17 cellular contexts compared by ENCODE assay signal in the genomic region with DNA sequence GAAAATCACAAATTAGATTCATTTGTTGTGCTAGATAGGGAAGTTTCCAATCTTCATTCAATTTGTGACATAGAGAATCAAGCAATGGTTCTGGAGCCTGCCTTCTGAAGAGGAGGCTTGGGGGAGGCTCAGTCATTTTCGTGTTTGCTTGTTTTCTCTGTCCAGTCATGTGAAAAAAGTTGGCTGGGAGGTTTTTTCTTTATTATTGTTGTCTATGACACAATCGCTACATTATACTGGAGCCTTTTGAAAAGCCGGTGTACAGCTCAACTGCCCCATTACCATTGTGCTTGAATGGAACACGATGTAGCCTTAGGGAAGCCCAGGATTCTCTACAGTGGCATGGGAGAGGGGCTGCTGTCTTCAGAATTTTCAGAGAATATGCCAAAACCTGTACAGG. TPM values are rescaled to one million over a fixed set of nuclear protein-coding genes. Genes with fewer than 3 reads are reported as not detected.
DNase-seq lines count a peak whose midpoint lies in the region; ATAC-seq, FAIRE-seq and TF ChIP-seq lines count a peak whose summit lies in the region.
"Had no signal": no experiment of that assay in that cellular context is flagged by ENCODE, and none has a peak within 500 bp of the region (broad histone marks: within the 10 kb centered on the region; RNA-seq: fewer than 3 reads in every experiment).

No MANE protein-coding gene starts in this region.

- no peak for ATAC-seq in HG02763 (IDR thresholded peaks at IDR 0.05; ENCODE audit: unreplicated experiment)
- ATAC-seq: gastroesophageal sphincter had no signal

- intact Hi-C loops in kidney (cut with DNase I), result no loop called here

- no peaks in the 10 kb centered on the region for H3K9me3 ChIP-seq in kidney (ENCODE audit: control insufficient read depth in 1 of 2, low read length in 2 of 2)
- H3K9me3 ChIP-seq: colonic mucosa, gastroesophageal sphincter had no signal

- in situ Hi-C loops in Caki2 (cut with HindIII; ENCODE audit: low pct_unique_long_range_greater_than_20kb, low sequenced_read_pairs), result no loop called here

- no peak for TF ChIP-seq CTCF in kidney (IDR thresholded peaks at IDR 0.05; ENCODE audit: borderline replicate concordance, extremely low read depth, insufficient read depth)

- H3K36me3 ChIP-seq in kidney (ENCODE audit: control insufficient read depth in 1 of 2, insufficient read depth in 2 of 2, low read length in 2 of 2), result no peaks in the 10 kb centered on the region
- H3K36me3 ChIP-seq: colonic mucosa, gastroesophageal sphincter had no signal

- H3K27ac ChIP-seq in kidney (ENCODE audit: low read depth in 2 of 2, low read length in 2 of 2), result no peak overlapping the region
- H3K27ac ChIP-seq: colonic mucosa had no signal

- FAIRE-seq in kidney (lab: Jason Lieb, UNC), result no peak
- FAIRE-seq: D721Med had no signal

- H3K9ac ChIP-seq in kidney (ENCODE audit: low read length in 2 of 2), result no peak overlapping the region

- no peaks in the 10 kb centered on the region for H3K4me1 ChIP-seq in kidney (ENCODE audit: control insufficient read depth in 1 of 2, insufficient read depth in 1 of 2, low read depth in 1 of 2, low read length in 2 of 2)
- H3K4me1 ChIP-seq: colonic mucosa had no signal

- no peak overlapping the region for H3K4me3 ChIP-seq in kidney (ENCODE audit: low read length in 2 of 2)
- H3K4me3 ChIP-seq: colonic mucosa, gastroesophageal sphincter had no signal

- DNase-seq in Caki2 (ENCODE audit: low read depth) (peak; percentile 63), NCI-H446 (lab: John Stamatoyannopoulos, UW) (peak; percentile 28 to 45), foreskin melanocyte (peak; percentile 89), pons (ENCODE audit: low spot score) (peak; percentile 98), kidney (no peak), NCI-H2171 (lab: John Stamatoyannopoulos, UW) (no peak), hepatic stellate cell (ENCODE audit: low spot score) (no peak)
- DNase-seq: activated effector memory CD4-positive, alpha-beta T cell treated with anti-CD3 and anti-CD28 coated beads, Interleukin-2, amount 50 U/mL, for 16 hours; amniotic stem cell; colonic mucosa; HFFc6; IMR-90; NCI-H2107; Right ventricle myocardium superior had no signal

RNA-seq across cellular contexts. Expression of a gene that starts 57.9 kb away (rescaled TPM):
- 1.4 and 7.5 TPM in 2 replicates for total RNA-seq in Caki2 (2014; rRNA removed; shearing (Covaris generic); ENCODE audit: low replicate concordance)
- total RNA-seq in kidney, result 3.0 TPM
- polyA plus RNA-seq in kidney (ENCODE audit: insufficient read depth, low read depth, low replicate concordance), result 1.7 TPM

Comparison
In these comparisons a context has a peak if more than half of its experiments do, and no peak if none do; other contexts are left out.
1. DNase-seq: peak in Caki2 (single experiment), NCI-H446 (2 of 2), foreskin melanocyte (single experiment) and pons (single experiment); none in kidney (single experiment), NCI-H2171 (single experiment) and hepatic stellate cell (single experiment).